In genomic region chr2:222257645-222258044, GRCh38 we compare ENCODE assay signal across 22 cellular contexts. TPM values are rescaled to one million over a fixed set of nuclear protein-coding genes. Genes with fewer than 3 reads are reported as not detected.
"Had no signal": no experiment of that assay in that cellular context is flagged by ENCODE, and none has a peak within 500 bp of the region (broad histone marks: within the 10 kb centered on the region; RNA-seq: fewer than 3 reads in every experiment).

No MANE protein-coding gene starts in this region.

- H3K9me3 ChIP-seq: esophagus squamous epithelium, gastroesophageal sphincter, mucosa of descending colon, psoas muscle, right lobe of liver, tibial artery, upper lobe of right lung, vagina had no signal

- H3K36me3 Mint-ChIP-seq: naive thymus-derived CD8-positive, alpha-beta T cell; stimulated activated effector memory CD8-positive, alpha-beta T cell treated with anti-CD3 and anti-CD28 coated beads, Interleukin-12 subunit alpha, Interleukin-12 subunit beta, amount 100 ng/mL, for 72 hours had no signal

- H3K36me3 ChIP-seq: esophagus squamous epithelium, gastroesophageal sphincter, right lobe of liver, tibial artery, upper lobe of right lung, vagina had no signal

- H3K4me1 Mint-ChIP-seq: naive thymus-derived CD8-positive, alpha-beta T cell; stimulated activated effector memory CD8-positive, alpha-beta T cell treated with anti-CD3 and anti-CD28 coated beads, Interleukin-12 subunit alpha, Interleukin-12 subunit beta, amount 100 ng/mL, for 72 hours had no signal

- H3K27me3 ChIP-seq: right lobe of liver, tibial artery, vagina had no signal

- H3K4me3 Mint-ChIP-seq: effector memory CD8-positive, alpha-beta T cell; naive thymus-derived CD8-positive, alpha-beta T cell; stimulated activated effector memory CD8-positive, alpha-beta T cell treated with anti-CD3 and anti-CD28 coated beads, Interleukin-12 subunit alpha, Interleukin-12 subunit beta, amount 100 ng/mL, for 72 hours had no signal

- H3K27ac ChIP-seq: esophagus squamous epithelium, gastroesophageal sphincter, psoas muscle, right lobe of liver, tibial artery, upper lobe of right lung, vagina had no signal

- H3K4me1 ChIP-seq: esophagus squamous epithelium, gastroesophageal sphincter, right lobe of liver, tibial artery, upper lobe of right lung, vagina had no signal

- DNase-seq: effector memory CD8-positive, alpha-beta T cell; esophagus squamous epithelium; foreskin fibroblast; glutamatergic neuron; mammary epithelial cell; mucosa of descending colon; naive thymus-derived CD8-positive, alpha-beta T cell; psoas muscle; retina; right lobe of liver; stimulated activated CD4-positive, alpha-beta T cell treated with anti-CD3 and anti-CD28 coated beads, Interleukin-4, amount 100 ng/mL, for 1 hour; stimulated activated CD8-positive, alpha-beta memory T cell treated with anti-CD3 and anti-CD28 coated beads, Interleukin-4, amount 100 ng/mL, for 48 hours; stimulated activated naive CD8-positive, alpha-beta T cell treated with anti-CD3 and anti-CD28 coated beads, Interleukin-15, Interleukin-2, amounts not matched to agents 100 U/mL and 50 U/mL, for 24 hours; tibial artery; upper lobe of right lung had no signal

- H3K4me3 ChIP-seq: esophagus squamous epithelium, gastroesophageal sphincter, mucosa of descending colon, psoas muscle, right lobe of liver, tibial artery, upper lobe of right lung, vagina had no signal

- H3K27ac Mint-ChIP-seq: effector memory CD8-positive, alpha-beta T cell; naive thymus-derived CD8-positive, alpha-beta T cell; stimulated activated effector memory CD8-positive, alpha-beta T cell treated with anti-CD3 and anti-CD28 coated beads, Interleukin-12 subunit alpha, Interleukin-12 subunit beta, amount 100 ng/mL, for 72 hours had no signal

- ATAC-seq: effector memory CD8-positive, alpha-beta T cell; gastroesophageal sphincter; left lobe of liver; mucosa of descending colon; naive thymus-derived CD8-positive, alpha-beta T cell; psoas muscle; right lobe of liver; stimulated activated effector memory CD8-positive, alpha-beta T cell treated with anti-CD3 and anti-CD28 coated beads, Interleukin-12 subunit alpha, Interleukin-12 subunit beta, amount 100 ng/mL, for 72 hours; stimulated activated naive CD8-positive, alpha-beta T cell treated with anti-CD3 and anti-CD28 coated beads, Interleukin-15, Interleukin-2, amounts not matched to agents 100 U/mL and 50 U/mL, for 24 hours; upper lobe of right lung had no signal

RNA-seq across cellular contexts. Expression of gene PAX3, which starts 41.2 kb away (rescaled TPM):
- total RNA-seq: epithelial cell of proximal tubule; esophagus squamous epithelium; kidney epithelial cell; left lobe of liver; mammary epithelial cell; mucosa of descending colon; naive thymus-derived CD8-positive, alpha-beta T cell; omental fat pad; right lobe of liver; upper lobe of right lung; vagina had no signal
- polyA plus RNA-seq: mammary epithelial cell; naive thymus-derived CD8-positive, alpha-beta T cell had no signal
